ENCODE assay signal across 12 cellular contexts in genomic region chr22:16602224-16602727, GRCh38. TPM values are rescaled to one million over a fixed set of nuclear protein-coding genes. Genes with fewer than 3 reads are reported as not detected.
DNase-seq lines count a peak whose midpoint lies in the region; ATAC-seq, FAIRE-seq and TF ChIP-seq lines count a peak whose summit lies in the region.
"Not testable (repeated sequence)": the region's sequence is repeated elsewhere in the genome, so short reads cannot be mapped to it uniquely, and the experiment has no call there.
"Had no signal": no experiment of that assay in that cellular context is flagged by ENCODE, and none has a peak within 500 bp of the region (broad histone marks: within the 10 kb centered on the region; RNA-seq: fewer than 3 reads in every experiment).

No MANE protein-coding gene starts in this region.

- H3K36me3 Mint-ChIP-seq in activated CD8-positive, alpha-beta memory T cell treated with anti-CD3 and anti-CD28 coated beads, Interleukin-2, amount 10 ng/mL, durations not matched to agents 7 days and 5 days, result not testable (repeated sequence)

- not testable (repeated sequence) for TF ChIP-seq POLR2A in K562 (conservative IDR thresholded peaks at IDR 0.05)

- H3K27me3 Mint-ChIP-seq in activated CD8-positive, alpha-beta memory T cell treated with anti-CD3 and anti-CD28 coated beads, Interleukin-2, amount 10 ng/mL, durations not matched to agents 7 days and 5 days, result peaks cover 29% of the 10 kb centered on the region

- not testable (repeated sequence) for H3K9me1 ChIP-seq in K562 (ENCODE audit: control insufficient read depth, insufficient read depth, low read length)

- H3K4me2 ChIP-seq in BLaER1 treated with 17β-estradiol and CSF1 and Interleukin-3, amounts not matched to agents 10 nM and 100 nM, result peak overlapping the region; percentile 74 to 88 (median 78)
- peak overlapping the region; percentile 91 for H3K4me2 ChIP-seq in K562 (ENCODE audit: insufficient read depth, low read length)

- not testable (repeated sequence) for BruUV-seq in K562 (replicated peaks; lab: Mats Ljungman, UMichigan)

- in situ Hi-C loops in K562 (cut with MboI), result not testable (repeated sequence)

- H3K4me3 ChIP-seq in BLaER1 treated with 17β-estradiol and CSF1 and Interleukin-3, amounts not matched to agents 10 nM and 100 nM, result peak overlapping the region; percentile 67 to 76 (median 72)
- peak overlapping the region; percentile 71 for H3K4me3 ChIP-seq in Jurkat, Clone E6-1 (ENCODE audit: low read length)
- H3K4me3 ChIP-seq in K562 (peak overlapping the region; percentile 73), fibroblast of pulmonary artery (replicated peaks; ENCODE audit: low read depth, low read length) (peak overlapping the region; percentile 7), lower lobe of right lung (peak overlapping the region; percentile 48), retinal pigment epithelial cell (ENCODE audit: low read length) (peak overlapping the region; percentile 55), tibial artery (peak overlapping the region; percentile 41 to 45)

- POLR2A ChIA-PET in K562 (lab: Yijun Ruan, JAX), result interaction anchor here (0.6 to 4.6 kb wide), 6 partner anchors 11 to 181 kb away, joined by 4 to 14 read pairs (median 6); no protein-coding TSS in a partner anchor

- not testable (repeated sequence) for TF ChIP-seq RAD21 in K562 (CRISPR knock-in tag; conservative IDR thresholded peaks at IDR 0.05 in 1 of 2, IDR thresholded peaks at IDR 0.05 in 1 of 2)

- FAIRE-seq in K562 (lab: Jason Lieb, UNC), result not testable (repeated sequence)

- not testable (repeated sequence) for H3K4me1 Mint-ChIP-seq in activated CD8-positive, alpha-beta memory T cell treated with anti-CD3 and anti-CD28 coated beads, Interleukin-2, amount 10 ng/mL, durations not matched to agents 7 days and 5 days

- not testable (repeated sequence) for H3K36me3 ChIP-seq in BLaER1 treated with 17β-estradiol and CSF1 and Interleukin-3, amounts not matched to agents 10 nM and 100 nM; K562 (ENCODE audit: control insufficient read depth, insufficient read depth, low read length); lower lobe of right lung; tibial artery

- H3K9me3 Mint-ChIP-seq in activated CD8-positive, alpha-beta memory T cell treated with anti-CD3 and anti-CD28 coated beads, Interleukin-2, amount 10 ng/mL, durations not matched to agents 7 days and 5 days (ENCODE audit: low read depth), result not testable (repeated sequence)

- H3K4me1 ChIP-seq in BLaER1 treated with 17β-estradiol and CSF1 and Interleukin-3, amounts not matched to agents 10 nM and 100 nM, result peaks cover 3 to 15% (median 11%) of the 10 kb centered on the region in 10 experiments; a peak in 11 of 20 replicates
- peaks cover 22% of the 10 kb centered on the region in 2 experiments; a peak in 4 of 5 replicates for H3K4me1 ChIP-seq in K562 (replicated peaks in 1 of 2; ENCODE audit: control insufficient read depth in 2 of 2, insufficient read depth in 2 of 2, low read length in 2 of 2)
- not testable (repeated sequence) for H3K4me1 ChIP-seq in lower lobe of right lung
- H3K4me1 ChIP-seq in tibial artery, result peaks cover 0 to 15% (median 2%) of the 10 kb centered on the region in 4 donors

- H3K27me3 ChIP-seq in BLaER1 treated with 17β-estradiol and CSF1 and Interleukin-3, amounts not matched to agents 10 nM and 100 nM, result peaks cover 36 to 59% (median 55%) of the 10 kb centered on the region in 11 experiments
- not testable (repeated sequence) for H3K27me3 ChIP-seq in K562 (ENCODE audit: control insufficient read depth in 2 of 2, insufficient read depth in 2 of 2, low read length in 2 of 2)
- H3K27me3 ChIP-seq in lower lobe of right lung (ENCODE audit: low read depth) (peaks cover 43% of the 10 kb centered on the region), tibial artery (peaks cover 0 to 35% of the 10 kb centered on the region in 2 donors)

- peaks cover 55% of the 10 kb centered on the region for H3K79me2 ChIP-seq in K562 (ENCODE audit: control insufficient read depth, insufficient read depth, low read length)

- H3K27ac ChIP-seq in BLaER1 treated with 17β-estradiol and CSF1 and Interleukin-3, amounts not matched to agents 10 nM and 100 nM, result peak overlapping the region; percentile 70 to 88 (median 80)
- H3K27ac ChIP-seq in K562 (ENCODE audit: extremely low read depth, low read depth, low read length), result peak overlapping the region; percentile 89
- peak overlapping the region; percentile 60 for H3K27ac ChIP-seq in lower lobe of right lung
- H3K27ac ChIP-seq in tibial artery, result peak overlapping the region in 1 of 2 donors; percentile 57

- not testable (repeated sequence) for H3K4me3 Mint-ChIP-seq in activated CD8-positive, alpha-beta memory T cell treated with anti-CD3 and anti-CD28 coated beads, Interleukin-2, amount 10 ng/mL, durations not matched to agents 7 days and 5 days

- 4% methylated on average over 51 of the region's 70 CpGs for WGBS in K562 (ENCODE audit: insufficient coverage, low coverage, missing lambda C conversion rate)

- not testable (repeated sequence) for TF ChIP-seq CTCF in K562 (IDR thresholded peaks at IDR 0.05 in 2 of 3, conservative IDR thresholded peaks at IDR 0.05 in 1 of 3; ENCODE audit: insufficient read depth in 2 of 3, low read depth in 1 of 3, low read length in 3 of 3); fibroblast of pulmonary artery (IDR thresholded peaks at IDR 0.05; ENCODE audit: low read length, missing control alignments); lower lobe of right lung (IDR thresholded peaks at IDR 0.05); retinal pigment epithelial cell (conservative IDR thresholded peaks at IDR 0.05; ENCODE audit: low read depth, low read length); tibial artery (IDR thresholded peaks at IDR 0.05)

- not testable (repeated sequence) for ATAC-seq in activated CD8-positive, alpha-beta memory T cell treated with anti-CD3 and anti-CD28 coated beads, Interleukin-2, amount 10 ng/mL, durations not matched to agents 7 days and 5 days; lower lobe of right lung
- ATAC-seq in K562, result peak; percentile 30

- peak overlapping the region; percentile 69 for H2AFZ ChIP-seq in K562 (ENCODE audit: low read depth, low read length)

- peaks cover 0 to 25% (median 15%) of the 10 kb centered on the region in 11 experiments; a peak in 14 of 22 replicates for H4K20me1 ChIP-seq in BLaER1 treated with 17β-estradiol and CSF1 and Interleukin-3, amounts not matched to agents 10 nM and 100 nM
- H4K20me1 ChIP-seq in K562 (replicated peaks; ENCODE audit: control insufficient read depth, insufficient read depth, low read length), result not testable (repeated sequence)

- peak overlapping the region; percentile 79 to 87 (median 85) for H3K9ac ChIP-seq in BLaER1 treated with 17β-estradiol and CSF1 and Interleukin-3, amounts not matched to agents 10 nM and 100 nM
- peak overlapping the region; percentile 80 to 98 for H3K9ac ChIP-seq in K562 (ENCODE audit: insufficient read depth in 1 of 2, low read depth in 2 of 2, low read length in 2 of 2)

- DNase-seq in Jurkat, Clone E6-1 (ENCODE audit: low read depth, low spot score); activated CD8-positive, alpha-beta memory T cell treated with anti-CD3 and anti-CD28 coated beads, Interleukin-2, amount 10 ng/mL, durations not matched to agents 7 days and 5 days; fibroblast of pulmonary artery (ENCODE audit: low read depth); lower lobe of right lung; retinal pigment epithelial cell (ENCODE audit: low read depth); tibial artery: not testable (repeated sequence)
- peak; percentile 79 to 97 (median 94) for DNase-seq in K562 (ENCODE audit: extremely low read depth in 1 of 4, low spot score in 3 of 4)

- not testable (repeated sequence) for TF ChIP-seq EP300 in K562 (IDR thresholded peaks at IDR 0.05; ENCODE audit: low read length)

- intact Hi-C loops in K562 (cut with micrococcal nuclease); lower lobe of right lung (cut with DNase I); tibial artery (cut with DNase I; ENCODE audit: low total_unique reads): not testable (repeated sequence)

- CTCF ChIA-PET in activated CD8-positive, alpha-beta memory T cell treated with anti-CD3 and anti-CD28 coated beads, Interleukin-2, amount 10 ng/mL, durations not matched to agents 7 days and 5 days (lab: Charles Lee); K562 (lab: Yijun Ruan, JAX; ENCODE audit: low intra/inter-chr PET ratio): not testable (repeated sequence)

- H3K27ac Mint-ChIP-seq in activated CD8-positive, alpha-beta memory T cell treated with anti-CD3 and anti-CD28 coated beads, Interleukin-2, amount 10 ng/mL, durations not matched to agents 7 days and 5 days, result peak overlapping the region; percentile 15

- not testable (repeated sequence) for H3K9me3 ChIP-seq in BLaER1 treated with 17β-estradiol and CSF1 and Interleukin-3, amounts not matched to agents 10 nM and 100 nM (replicated peaks in 1 of 11); K562 (replicated peaks; ENCODE audit: control insufficient read depth, insufficient read depth, low read depth, low read length); lower lobe of right lung; tibial artery

RNA-seq across cellular contexts. Expression of gene CCT8L2, which starts 9.7 kb away (rescaled TPM):
- not detected for polyA plus RNA-seq in Jurkat, Clone E6-1 (2012; ENCODE audit: insufficient read depth, insufficient read length)
- total RNA-seq in activated CD8-positive, alpha-beta memory T cell treated with anti-CD3 and anti-CD28 coated beads, Interleukin-2, amount 10 ng/mL, durations not matched to agents 7 days and 5 days, result not detected
- not detected in 2 replicates for total RNA-seq in K562 (2011; cell fraction: chromatin; rRNA removed; ENCODE audit: low replicate concordance)
- total RNA-seq in K562 (2011; cell fraction: nucleolus; rRNA removed), result not detected in 2 replicates
- total RNA-seq in K562 (2011; cell fraction: nucleoplasm; rRNA removed), result not detected in 2 replicates
- total RNA-seq in K562 (2014; rRNA removed) (not detected in 2 replicates), K562 (2014; rRNA removed; fragmentation: Illumina TruSeq; extraction: Trizol) (not detected in 2 replicates), K562 (2015; rRNA removed; fragmentation: Illumina TruSeq; extraction: Trizol) (not detected in 2 replicates), K562 (2021) (not detected in 2 replicates), lower lobe of right lung (not detected)
- polyA plus RNA-seq in K562 (2011; rRNA removed) (not detected in 2 replicates), K562 (2014; fragmentation: Illumina TruSeq; extraction: Trizol) (not detected in 2 replicates), K562 (2014; fragmentation: Nextera tagmentation; extraction: Ambion mirVana) (not detected), K562 (2014; rRNA removed) (0.13 TPM in 1 of 2 replicates, not detected in the other)
- not detected in 2 replicates for polyA plus RNA-seq in K562 (2011; cell fraction: cytosol; rRNA removed)
- polyA plus RNA-seq in K562 (2011; cell fraction: nucleus; rRNA removed), result not detected in 2 replicates
- 0.04 and 0.06 TPM in 2 replicates for polyA plus RNA-seq in K562 (2012)
- polyA minus RNA-seq in K562 (2011; rRNA and poly(A)+ RNA removed), result not detected in 2 replicates
- not detected in 2 replicates for polyA minus RNA-seq in K562 (2011; cell fraction: cytosol; rRNA and poly(A)+ RNA removed)
- not detected in 2 replicates for polyA minus RNA-seq in K562 (2011; cell fraction: nucleus; rRNA and poly(A)+ RNA removed)
- total RNA-seq: activated CD8-positive, alpha-beta memory T cell treated with anti-CD3 and anti-CD28 coated beads for 36 hours; cerebellum; fibroblast of villous mesenchyme; sciatic nerve had no signal

Comparison
In these comparisons a context has a peak if more than half of its experiments do, and no peak if none do; other contexts are left out.
1. H3K4me3 ChIP-seq: peak in every context shown above with its lines; median percentile 73 in K562; 72 in BLaER1 treated with 17β-estradiol and CSF1 and Interleukin-3, amounts not matched to agents 10 nM and 100 nM; 71 in Jurkat, Clone E6-1; 55 in retinal pigment epithelial cell; 48 in lower lobe of right lung; 43 in tibial artery; 7 in fibroblast of pulmonary artery.